Comparison of ENCODE assay signal across 11 cellular contexts in genomic region chr1:27445177-27445936, GRCh38. TPM values are rescaled to one million over a fixed set of nuclear protein-coding genes. Genes with fewer than 3 reads are reported as not detected.
DNase-seq lines count a peak whose midpoint lies in the region; ATAC-seq and TF ChIP-seq lines count a peak whose summit lies in the region.
"Had no signal": no experiment of that assay in that cellular context is flagged by ENCODE, and none has a peak within 500 bp of the region (broad histone marks: within the 10 kb centered on the region; RNA-seq: fewer than 3 reads in every experiment).

No MANE protein-coding gene starts in this region.

- peaks cover 48% of the 10 kb centered on the region for H3K4me1 Mint-ChIP-seq in CD8-positive, alpha-beta T cell (ENCODE audit: low read depth)
- peaks cover 21% of the 10 kb centered on the region for H3K4me1 Mint-ChIP-seq in GM23338

- CTCF ChIA-PET in CD8-positive, alpha-beta T cell (lab: Charles Lee): interaction anchor here (1.4 kb wide), 1 partner anchor 20 kb away, joined by 6 read pairs; no protein-coding TSS in a partner anchor

- no peaks in the 10 kb centered on the region for H3K27me3 Mint-ChIP-seq in CD8-positive, alpha-beta T cell (ENCODE audit: low read depth)
- H3K27me3 Mint-ChIP-seq in GM23338 (ENCODE audit: insufficient read depth, low read depth, poor library complexity): peaks cover 4% of the 10 kb centered on the region

- peaks cover 4% of the 10 kb centered on the region for H3K36me3 ChIP-seq in CD8-positive, alpha-beta T cell (ENCODE audit: insufficient read depth, low read length)
- H3K36me3 ChIP-seq in SU-DHL-6 (ENCODE audit: low read length) (no peaks in the 10 kb centered on the region), mesodermal cell (ENCODE audit: control insufficient read depth, insufficient read depth, low read length) (peaks cover 45% of the 10 kb centered on the region), GM23338 (ENCODE audit: insufficient read depth) (no peaks in the 10 kb centered on the region)

- intact Hi-C loops in CD8-positive, alpha-beta T cell (cut with DNase I, micrococcal nuclease): no loop called here
- intact Hi-C loops in sciatic nerve (cut with DNase I): no loop called here

- no peaks in the 10 kb centered on the region for H3K9me3 ChIP-seq in CD8-positive, alpha-beta T cell (ENCODE audit: low read length)
- H3K9me3 ChIP-seq in SU-DHL-6 (ENCODE audit: insufficient read depth, low read length) (no peaks in the 10 kb centered on the region), mesodermal cell (ENCODE audit: control insufficient read depth, low read length) (no peaks in the 10 kb centered on the region)
- H3K9me3 ChIP-seq: tibial nerve had no signal

- H4K20me1 ChIP-seq in SU-DHL-6 (ENCODE audit: low read depth, low read length): no peaks in the 10 kb centered on the region; the same call in 1 of the 2 replicates
- H4K20me1 ChIP-seq in GM23338 (replicated peaks; ENCODE audit: insufficient read depth): peaks cover 16% of the 10 kb centered on the region; the same call in 1 of the 2 replicates

- H3K27me3 ChIP-seq in CD8-positive, alpha-beta T cell (ENCODE audit: insufficient read depth, low read length): no peaks in the 10 kb centered on the region
- H3K27me3 ChIP-seq in SU-DHL-6 (ENCODE audit: low read length) (no peaks in the 10 kb centered on the region), GM23338 (ENCODE audit: insufficient read depth) (no peaks in the 10 kb centered on the region)
- H3K27me3 ChIP-seq: tibial nerve had no signal

- H3K9me3 Mint-ChIP-seq in CD8-positive, alpha-beta T cell: no peaks in the 10 kb centered on the region
- H3K9me3 Mint-ChIP-seq in GM23338: no peaks in the 10 kb centered on the region

- H3K27ac ChIP-seq in CD8-positive, alpha-beta T cell (ENCODE audit: low read depth, low read length): no peak overlapping the region
- H3K27ac ChIP-seq in SU-DHL-6 (ENCODE audit: low read depth, low read length) (peak overlapping the region; percentile 60), mesodermal cell (ENCODE audit: low read depth, low read length, severe bottlenecking) (peak overlapping the region; percentile 55), GM23338 (ENCODE audit: low read depth) (no peak overlapping the region; the same call in 1 of the 2 replicates)

- H3F3A ChIP-seq in SU-DHL-6 (ENCODE audit: insufficient read depth): peaks cover 46% of the 10 kb centered on the region
- 0 out of 2 replicates have a peak, but pooled peaks cover 4% of the 10 kb centered on the region for H3F3A ChIP-seq in GM23338 (replicated peaks; ENCODE audit: low read depth)

- peak overlapping the region; percentile 69 for H3K27ac Mint-ChIP-seq in CD8-positive, alpha-beta T cell
- H3K27ac Mint-ChIP-seq in GM23338: no peak overlapping the region; the same call in 1 of the 2 replicates

- POLR2A ChIA-PET in CD8-positive, alpha-beta T cell (lab: Charles Lee): interaction anchor here (0.6 to 1.2 kb wide), 2 partner anchors 45 to 50 kb away, joined by 3 to 4 read pairs; partner anchors contain the start of gene WASF2

- H3K4me2 ChIP-seq in SU-DHL-6 (ENCODE audit: low read depth, low read length, poor library complexity, severe bottlenecking): peak overlapping the region; percentile 75
- H3K4me2 ChIP-seq in GM23338: no peak overlapping the region

- WGBS in mesodermal cell (ENCODE audit: insufficient coverage in 2 of 2), 2 experiments: 93% methylated on average over 4 of the region's 4 CpGs; no CpG with 5 or more reads in 1 of the 2 experiments

- H2AFZ ChIP-seq in SU-DHL-6 (ENCODE audit: low read depth, low read length, severe bottlenecking): no peak overlapping the region
- H2AFZ ChIP-seq in GM23338: no peak overlapping the region

- ATAC-seq in CD8-positive, alpha-beta T cell: peak; percentile 54
- peak; percentile 56 for ATAC-seq in GM18868 (IDR thresholded peaks at IDR 0.05; ENCODE audit: unreplicated experiment)
- ATAC-seq in sciatic nerve: no peak
- ATAC-seq in GM23338: no peak

- no peak for DNase-seq in CD8-positive, alpha-beta T cell
- DNase-seq in sciatic nerve (ENCODE audit: low spot score) (no peak), cerebellar cortex (ENCODE audit: low spot score) (no peak), GM23338 (ENCODE audit: low spot score) (no peak), NCI-H1048 (lab: John Stamatoyannopoulos, UW) (no peak)
- DNase-seq: anterior cingulate cortex, DMS53 had no signal

- H3K36me3 Mint-ChIP-seq in CD8-positive, alpha-beta T cell: peaks cover 38% of the 10 kb centered on the region
- 0 out of 3 replicates have a peak, but pooled peaks cover 3% of the 10 kb centered on the region for H3K36me3 Mint-ChIP-seq in GM23338 (ENCODE audit: low read depth)

- peaks cover 20% of the 10 kb centered on the region for H3K4me1 ChIP-seq in CD8-positive, alpha-beta T cell (ENCODE audit: insufficient read depth, low read length)
- peaks cover 5% of the 10 kb centered on the region for H3K4me1 ChIP-seq in mesodermal cell (ENCODE audit: control insufficient read depth, insufficient read depth, low read length, poor library complexity, severe bottlenecking)
- H3K4me1 ChIP-seq in GM23338 (ENCODE audit: insufficient read depth): 0 out of 2 replicates have a peak, but pooled peaks cover 6% of the 10 kb centered on the region

- H3K4me3 Mint-ChIP-seq in CD8-positive, alpha-beta T cell: peak overlapping the region; percentile 57
- H3K4me3 Mint-ChIP-seq in GM23338: no peak overlapping the region

- no peak overlapping the region for H3K4me3 ChIP-seq in CD8-positive, alpha-beta T cell (ENCODE audit: low read depth, low read length)
- H3K4me3 ChIP-seq in SU-DHL-6 (ENCODE audit: insufficient read depth, low read length, poor library complexity, severe bottlenecking) (peak overlapping the region; percentile 15), mesodermal cell (ENCODE audit: extremely low read depth, insufficient read depth, low read length, poor library complexity, severe bottlenecking) (no peak overlapping the region), GM23338 (no peak overlapping the region)
- H3K4me3 ChIP-seq: tibial nerve had no signal

- peaks cover 67% of the 10 kb centered on the region for H3K79me2 ChIP-seq in SU-DHL-6 (ENCODE audit: insufficient read depth, low read length)
- peaks cover 38% of the 10 kb centered on the region for H3K79me2 ChIP-seq in GM23338 (replicated peaks; ENCODE audit: insufficient read depth)

- H3K9me2 ChIP-seq in SU-DHL-6 (replicated peaks; ENCODE audit: insufficient read depth, low read length) (no peaks in the 10 kb centered on the region), GM23338 (ENCODE audit: insufficient read depth) (no peaks in the 10 kb centered on the region)

- TF ChIP-seq CTCF in CD8-positive, alpha-beta T cell (IDR thresholded peaks at IDR 0.05): no peak
- TF ChIP-seq CTCF in SU-DHL-6 (IDR thresholded peaks at IDR 0.05; ENCODE audit: insufficient read depth, low read length, poor library complexity, severe bottlenecking): no peak
- no peak for TF ChIP-seq CTCF in GM23338 (conservative IDR thresholded peaks at IDR 0.05; ENCODE audit: low read depth in 2 of 2)

- peak overlapping the region; percentile 30 for H3K9ac ChIP-seq in SU-DHL-6 (ENCODE audit: low read length)

TF ChIP-seq in GM23338, 12 proteins besides CTCF, POLR2A, EP300 and RAD21 (continues in another document):
- TF ChIP-seq ZNF114 (CRISPR knock-in tag; IDR thresholded peaks at IDR 0.05) (no peak), EZH2phosphoT487 (IDR thresholded peaks at IDR 0.05; ENCODE audit: unreplicated experiment) (no peak), POLR2AphosphoS5 (IDR thresholded peaks at IDR 0.05; ENCODE audit: low read depth) (no peak)

RNA-seq across cellular contexts. Expression of gene WASF2, which starts 44.6 kb away (rescaled TPM):
- 10 to 100 TPM; 91.6 to 95.0 TPM for total RNA-seq in CD8-positive, alpha-beta T cell
- 98.9 TPM for polyA plus RNA-seq in mesodermal cell (2013, experiment 1 of 2)
- polyA plus RNA-seq in mesodermal cell (2013, experiment 2 of 2): 92.9 TPM
- total RNA-seq in sciatic nerve: 183 TPM
- 37.2 and 40.9 TPM in 2 replicates for total RNA-seq in GM23338 (2014; rRNA removed; shearing (Covaris generic))
- polyA plus RNA-seq in GM23338 (2016; fragmentation: Nextera tagmentation; extraction: Ambion mirVana): 89.5 and 95.6 TPM in 2 replicates

RNA-seq across cellular contexts. Expression of gene GPR3, which starts 52.9 kb away (rescaled TPM):
- 1 to 10 TPM in 1 of 2 experiments, not detected in 1; 1.1 TPM for total RNA-seq in CD8-positive, alpha-beta T cell
- polyA plus RNA-seq in mesodermal cell (2013, experiment 1 of 2): 6.0 TPM
- polyA plus RNA-seq in mesodermal cell (2013, experiment 2 of 2): 6.1 TPM
- 0.71 TPM for total RNA-seq in sciatic nerve
- 6.6 and 9.1 TPM in 2 replicates for total RNA-seq in GM23338 (2014; rRNA removed; shearing (Covaris generic))
- 5.8 and 5.9 TPM in 2 replicates for polyA plus RNA-seq in GM23338 (2016; fragmentation: Nextera tagmentation; extraction: Ambion mirVana)
- total RNA-seq: tibial nerve had no signal

Comparison
In these comparisons a context has a peak if more than half of its experiments do, and no peak if none do; other contexts are left out.
1. ATAC-seq: peak in CD8-positive, alpha-beta T cell (single experiment) and GM18868 (single experiment); none in sciatic nerve (single experiment) and GM23338 (single experiment).
2. H3K27ac ChIP-seq: peak in SU-DHL-6 (single experiment) and mesodermal cell (single experiment); none in CD8-positive, alpha-beta T cell (single experiment) and GM23338 (single experiment).